In the genomic region with DNA sequence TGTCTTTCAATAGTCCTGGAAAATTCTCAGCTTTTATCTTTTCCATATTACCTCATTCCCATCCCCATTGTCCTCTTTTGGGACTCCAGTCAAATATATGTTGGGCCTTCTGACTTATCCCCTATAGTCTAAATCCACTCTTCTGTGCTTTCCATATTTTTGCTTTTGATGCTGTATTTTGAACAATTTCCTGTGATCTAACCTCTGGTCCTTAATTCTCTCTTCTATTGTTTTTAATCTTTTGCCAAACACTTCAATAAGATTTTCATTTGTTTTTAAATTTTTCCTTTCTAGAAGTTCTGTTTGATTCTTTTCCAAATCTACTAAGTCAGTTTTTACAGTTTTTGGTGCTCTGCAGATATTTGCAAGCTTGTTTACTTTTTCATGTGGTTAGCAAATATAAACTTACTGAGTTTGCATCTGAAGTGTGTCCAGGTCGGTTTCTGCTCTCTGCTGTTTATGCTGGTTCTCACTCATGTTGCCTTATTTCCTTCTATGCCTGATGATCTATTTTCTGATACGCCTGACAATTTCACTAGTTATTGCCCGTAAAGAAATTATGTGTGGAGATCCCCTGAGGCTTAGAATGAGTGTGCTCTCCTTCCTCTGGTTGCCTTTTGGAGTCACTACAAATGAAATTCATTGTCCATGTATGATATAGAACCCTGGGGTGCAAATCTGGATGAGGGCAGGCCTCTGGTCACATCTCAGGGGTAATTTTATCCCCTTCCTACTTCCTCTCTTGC, we compare ENCODE assay signal across 12 cellular contexts.
"Had no signal": no experiment of that assay in that cellular context is flagged by ENCODE, and none has a peak within 500 bp of the region (broad histone marks: within the 10 kb centered on the region; RNA-seq: fewer than 3 reads in every experiment).

No MANE protein-coding gene starts in this region.

- ATAC-seq: left colon had no signal

- DNase-seq: activated CD4-positive, alpha-beta T cell treated with anti-CD3 and anti-CD28 coated beads for 48 hours; activated effector memory CD4-positive, alpha-beta T cell treated with anti-CD3 and anti-CD28 coated beads, Interleukin-2, amount 50 U/mL, for 16 hours; activated naive CD8-positive, alpha-beta T cell treated with anti-CD3 and anti-CD28 coated beads for 36 hours; activated T-cell treated with anti-CD3 and anti-CD28 coated beads for 4 hours; endodermal cell; glutamatergic neuron; left colon; mesenchymal stem cell; stimulated activated CD4-positive, alpha-beta T cell treated with anti-CD3 and anti-CD28 coated beads, Interleukin-15, amount 100 ng/mL, for 24 hours; stimulated activated CD4-positive, alpha-beta T cell treated with anti-CD3 and anti-CD28 coated beads, Interleukin-4, amount 100 ng/mL, for 24 hours; thyroid gland; uterus had no signal

- H3K4me3 ChIP-seq: thyroid gland, uterus had no signal

- H3K27me3 Mint-ChIP-seq: activated naive CD8-positive, alpha-beta T cell treated with anti-CD3 and anti-CD28 coated beads for 36 hours had no signal

- H3K9me3 Mint-ChIP-seq: endodermal cell had no signal

- H3K4me3 Mint-ChIP-seq: activated naive CD8-positive, alpha-beta T cell treated with anti-CD3 and anti-CD28 coated beads for 36 hours; endodermal cell had no signal

- H3K27ac Mint-ChIP-seq: activated naive CD8-positive, alpha-beta T cell treated with anti-CD3 and anti-CD28 coated beads for 36 hours; endodermal cell had no signal
